24 cellular contexts compared by ENCODE assay signal in genomic region chr2:151486100-151486499, GRCh38.
"Had no signal": no experiment of that assay in that cellular context is flagged by ENCODE, and none has a peak within 500 bp of the region (broad histone marks: within the 10 kb centered on the region; RNA-seq: fewer than 3 reads in every experiment).

No MANE protein-coding gene starts in this region.

- H3K79me2 ChIP-seq: hepatocyte, parathyroid adenoma had no signal

- H3K9me3 Mint-ChIP-seq: activated T-cell treated with anti-CD3 and anti-CD28 coated beads, Interleukin-2, amount 50 U/mL, for 4 hours; mesothelial cell of epicardium; naive thymus-derived CD8-positive, alpha-beta T cell; neural crest cell had no signal

- H3K36me3 ChIP-seq: transverse colon had no signal

- H3K9me3 ChIP-seq: gastroesophageal sphincter, psoas muscle, testis, transverse colon had no signal

- H3K27me3 ChIP-seq: brain microvascular endothelial cell, gastroesophageal sphincter, hepatocyte, testis, transverse colon had no signal

- H3K4me1 Mint-ChIP-seq: mesothelial cell of epicardium; naive thymus-derived CD8-positive, alpha-beta T cell; neural crest cell had no signal

- H3K9ac ChIP-seq: parathyroid adenoma had no signal

- H3K27ac Mint-ChIP-seq: activated naive CD8-positive, alpha-beta T cell; activated T-helper 2 cell treated with anti-CD3 and anti-CD28 coated beads, Interferon-gamma antibody, Interleukin-2, Interleukin-4, amounts not matched to agents 10 μg/mL and 5 μg/mL and 100 μg/mL, durations not matched to agents 14 hours and 24 hours and 36 hours; mesothelial cell of epicardium; stimulated activated naive B cell treated with anti-CD40 and anti-IgM and Interleukin-4, amounts not matched to agents 10 μg/mL and 1 μg/mL and 100 μg/mL, for 72 hours had no signal

- H3K4me3 ChIP-seq: gastroesophageal sphincter, hepatocyte, psoas muscle, smooth muscle cell, testis, transverse colon had no signal

- H2AFZ ChIP-seq: hepatocyte, parathyroid adenoma had no signal

- H3K4me1 ChIP-seq: parathyroid adenoma, psoas muscle, testis had no signal

- H3K4me2 ChIP-seq: hepatocyte, smooth muscle cell had no signal

- H3K27me3 Mint-ChIP-seq: activated naive CD8-positive, alpha-beta T cell; naive thymus-derived CD8-positive, alpha-beta T cell; stimulated activated naive B cell treated with anti-CD40 and anti-IgM and Interleukin-4, amounts not matched to agents 10 μg/mL and 1 μg/mL and 100 μg/mL, for 72 hours had no signal

- DNase-seq: activated CD4-positive, alpha-beta T cell treated with anti-CD3 and anti-CD28 coated beads, Interleukin-2, amount 50 U/mL, for 1 hour; activated T-cell treated with anti-CD3 and anti-CD28 coated beads, Interleukin-2, amount 50 U/mL, for 4 hours; amniotic stem cell; brain microvascular endothelial cell; cortex of kidney; left cardiac atrium; naive thymus-derived CD8-positive, alpha-beta T cell; occipital lobe; psoas muscle; stimulated activated CD4-positive, alpha-beta T cell treated with anti-CD3 and anti-CD28 coated beads, Interleukin-1b, Interleukin-23, amount 100 ng/mL, for 48 hours; stimulated activated CD4-positive, alpha-beta T cell treated with anti-CD3 and anti-CD28 coated beads, Interleukin-4, amount 100 ng/mL, for 4 hours; stimulated activated CD8-positive, alpha-beta memory T cell treated with anti-CD3 and anti-CD28 coated beads, Interleukin-4, amount 100 ng/mL, for 48 hours; stimulated activated naive B cell treated with anti-CD40 and anti-IgM and Interleukin-4, amounts not matched to agents 10 μg/mL and 1 μg/mL and 100 μg/mL, for 72 hours; testis; transverse colon had no signal

- FAIRE-seq: endothelial cell of umbilical vein had no signal

- H3K27ac ChIP-seq: brain microvascular endothelial cell, gastroesophageal sphincter, hepatocyte, parathyroid adenoma, psoas muscle, testis, transverse colon had no signal

- H3K4me3 Mint-ChIP-seq: activated naive CD8-positive, alpha-beta T cell; activated T-cell treated with anti-CD3 and anti-CD28 coated beads, Interleukin-2, amount 50 U/mL, for 4 hours; mesothelial cell of epicardium; naive thymus-derived CD8-positive, alpha-beta T cell; neural crest cell; stimulated activated naive B cell treated with anti-CD40 and anti-IgM and Interleukin-4, amounts not matched to agents 10 μg/mL and 1 μg/mL and 100 μg/mL, for 72 hours had no signal

- ATAC-seq: gastroesophageal sphincter; left cardiac atrium; naive thymus-derived CD8-positive, alpha-beta T cell; stimulated activated naive B cell treated with anti-CD40 and anti-IgM and Interleukin-4, amounts not matched to agents 10 μg/mL and 1 μg/mL and 100 μg/mL, for 72 hours had no signal
